9 cellular contexts compared by ENCODE assay signal in genomic region chr7:130909881-130910672, GRCh38.
DNase-seq lines count a peak whose midpoint lies in the region; ATAC-seq, FAIRE-seq and TF ChIP-seq lines count a peak whose summit lies in the region.
"Had no signal": no experiment of that assay in that cellular context is flagged by ENCODE, and none has a peak within 500 bp of the region (broad histone marks: within the 10 kb centered on the region; RNA-seq: fewer than 3 reads in every experiment).

No MANE protein-coding gene starts in this region.

- H3K4me3 Mint-ChIP-seq in CD14-positive monocyte: peak overlapping the region in 1 of 2 donors; percentile 85

- H3K27ac ChIP-seq in brain microvascular endothelial cell (peak overlapping the region; percentile 96), trophoblast cell (ENCODE audit: low read depth, low read length) (no peak overlapping the region)

- H3K4me3 ChIP-seq in Loucy (ENCODE audit: low read length, poor library complexity, severe bottlenecking) (peak overlapping the region; percentile 90), brain microvascular endothelial cell (ENCODE audit: low read depth, low read length) (peak overlapping the region; percentile 74), mucosa of stomach (ENCODE audit: low read length) (peak overlapping the region; percentile 10), trophoblast cell (ENCODE audit: low read depth, low read length) (no peak overlapping the region)

- no peaks in the 10 kb centered on the region for H3K27me3 ChIP-seq in Loucy (ENCODE audit: insufficient read depth, low read length, poor library complexity, severe bottlenecking)
- H3K27me3 ChIP-seq in brain microvascular endothelial cell (replicated peaks): no peaks in the 10 kb centered on the region
- H3K27me3 ChIP-seq in mucosa of stomach (ENCODE audit: control insufficient read depth, insufficient read depth, low read length): no peaks in the 10 kb centered on the region
- H3K27me3 ChIP-seq in trophoblast cell (ENCODE audit: insufficient read depth, low read length): no peaks in the 10 kb centered on the region

- no peak overlapping the region for H2BK5ac ChIP-seq in trophoblast cell (ENCODE audit: low read depth, low read length, poor library complexity)

- peaks cover 0 to 2% (median 0%) of the 10 kb centered on the region in 3 donors for H3K27me3 Mint-ChIP-seq in CD14-positive monocyte (ENCODE audit: low read depth in 3 of 3)

- FAIRE-seq in HTR-8/SVneo (lab: Jason Lieb, UNC): no peak

- intact Hi-C loops in CD14-positive monocyte (cut with micrococcal nuclease): loop anchor here in 1 of 2 donors (5.0 kb wide), 1 partner anchor 52 kb away; no protein-coding TSS in a partner anchor

- H2AFZ ChIP-seq in Loucy (ENCODE audit: low read length) (no peak overlapping the region), trophoblast cell (ENCODE audit: insufficient read depth, low read length, poor library complexity) (no peak overlapping the region)

- H3K23ac ChIP-seq in trophoblast cell (ENCODE audit: low read length): no peak overlapping the region

- no peak overlapping the region for H3K14ac ChIP-seq in trophoblast cell (ENCODE audit: low read length)

- peak overlapping the region; percentile 73 for H3K4me2 ChIP-seq in Loucy (ENCODE audit: low read depth, low read length, poor library complexity, severe bottlenecking)
- no peak overlapping the region for H3K4me2 ChIP-seq in trophoblast cell (ENCODE audit: low read length)

- peaks cover 2% of the 10 kb centered on the region for H3K79me1 ChIP-seq in trophoblast cell (ENCODE audit: low read length)

- peaks cover 24% of the 10 kb centered on the region; the same call in 1 of the 2 replicates for H3K79me2 ChIP-seq in Loucy (ENCODE audit: insufficient read depth, low read length)
- H3K79me2 ChIP-seq in trophoblast cell (ENCODE audit: control insufficient read depth, insufficient read depth, low read length, poor library complexity): no peaks in the 10 kb centered on the region

- H4K91ac ChIP-seq in trophoblast cell (ENCODE audit: low read depth, low read length): no peak overlapping the region

- peaks cover 34 to 49% of the 10 kb centered on the region in 2 donors for H3K36me3 Mint-ChIP-seq in CD14-positive monocyte

- H3K27ac Mint-ChIP-seq in CD14-positive monocyte: peak overlapping the region in 6 of 7 donors; percentile 26 to 98 (median 63)

- in situ Hi-C loops in brain microvascular endothelial cell (cut with HindIII; ENCODE audit: low pct_ligation_motif_present, low sequenced_read_pairs): no loop called here

- WGBS in trophoblast cell (ENCODE audit: extremely low coverage, insufficient coverage, insufficient read length): no CpG with 5 or more reads among the region's 9 CpGs

- H3K4me1 Mint-ChIP-seq in CD14-positive monocyte: peaks cover 58% of the 10 kb centered on the region

- H3K36me3 ChIP-seq in Loucy (ENCODE audit: insufficient read depth, low read length) (no peaks in the 10 kb centered on the region), brain microvascular endothelial cell (replicated peaks) (peaks cover 42% of the 10 kb centered on the region), mucosa of stomach (ENCODE audit: control insufficient read depth, insufficient read depth, low read length) (no peaks in the 10 kb centered on the region), trophoblast cell (ENCODE audit: control insufficient read depth in 1 of 2, insufficient read depth in 2 of 2, low read length in 2 of 2) (no peaks in the 10 kb centered on the region)

- no peak overlapping the region for H2BK12ac ChIP-seq in trophoblast cell (ENCODE audit: low read length)

- no peak for ATAC-seq in HG02610 (IDR thresholded peaks at IDR 0.05; ENCODE audit: unreplicated experiment)
- no peak for ATAC-seq in GM19395 (IDR thresholded peaks at IDR 0.05; ENCODE audit: unreplicated experiment)

- H3K9me3 Mint-ChIP-seq in CD14-positive monocyte: no peaks in the 10 kb centered on the region

- H3F3A ChIP-seq in Loucy (ENCODE audit: low read depth): peaks cover 7% of the 10 kb centered on the region; the same call in 1 of the 2 replicates

- H2BK120ac ChIP-seq in trophoblast cell (ENCODE audit: insufficient read depth, low read length, poor library complexity): no peak overlapping the region

- H3K9me3 ChIP-seq in Loucy (ENCODE audit: insufficient read depth, low read depth, low read length) (no peaks in the 10 kb centered on the region), mucosa of stomach (ENCODE audit: control insufficient read depth, low read length) (no peaks in the 10 kb centered on the region), trophoblast cell (ENCODE audit: insufficient read depth, low read depth, low read length) (no peaks in the 10 kb centered on the region)

- peaks cover 5% of the 10 kb centered on the region for H4K20me1 ChIP-seq in Loucy (ENCODE audit: insufficient read depth, low read length, poor library complexity, severe bottlenecking)

- no peak overlapping the region for H3K18ac ChIP-seq in trophoblast cell (ENCODE audit: low read length)

- DNase-seq in CD14-positive monocyte (ENCODE audit: low spot score) (no peak), brain microvascular endothelial cell (no peak), HTR-8/SVneo (ENCODE audit: insufficient read length, low spot score) (no peak), trophoblast cell (no peak)
- DNase-seq: NCI-H510A had no signal

- no peak overlapping the region for H4K12ac ChIP-seq in trophoblast cell (ENCODE audit: low read depth, low read length)

- H2AK5ac ChIP-seq in trophoblast cell (ENCODE audit: low read length): no peak overlapping the region

- no peaks in the 10 kb centered on the region for H3K9me2 ChIP-seq in Loucy (replicated peaks; ENCODE audit: low read depth, low read length)

- H4K8ac ChIP-seq in trophoblast cell (ENCODE audit: low read depth, low read length): no peak overlapping the region

- peaks cover 71% of the 10 kb centered on the region for H3K4me1 ChIP-seq in Loucy (ENCODE audit: insufficient read depth, low read length, poor library complexity, severe bottlenecking)
- peaks cover 50% of the 10 kb centered on the region for H3K4me1 ChIP-seq in mucosa of stomach (ENCODE audit: control insufficient read depth, insufficient read depth, low read length)
- peaks cover 8% of the 10 kb centered on the region in 2 experiments for H3K4me1 ChIP-seq in trophoblast cell (ENCODE audit: control insufficient read depth in 1 of 2, insufficient read depth in 2 of 2, low read length in 2 of 2)

- H3K4ac ChIP-seq in trophoblast cell (ENCODE audit: low read depth, low read length): no peak overlapping the region

- H3K9ac ChIP-seq in Loucy (ENCODE audit: low read depth, low read length, poor library complexity, severe bottlenecking): peak overlapping the region; percentile 81
- peak overlapping the region; percentile 81 for H3K9ac ChIP-seq in mucosa of stomach (ENCODE audit: low read length)
- no peak overlapping the region for H3K9ac ChIP-seq in trophoblast cell (ENCODE audit: low read length)

- TF ChIP-seq CTCF in CD14-positive monocyte (IDR thresholded peaks at IDR 0.05) (no peak), Loucy (conservative IDR thresholded peaks at IDR 0.05; ENCODE audit: low read length) (no peak), brain microvascular endothelial cell (IDR thresholded peaks at IDR 0.05; ENCODE audit: low read depth, low read length, missing control alignments) (no peak)
